15 cellular contexts compared by ENCODE assay signal in genomic region chr22:47582067-47582466, GRCh38.
DNase-seq lines count a peak whose midpoint lies in the region; ATAC-seq, FAIRE-seq and TF ChIP-seq lines count a peak whose summit lies in the region.
"Had no signal": no experiment of that assay in that cellular context is flagged by ENCODE, and none has a peak within 500 bp of the region (broad histone marks: within the 10 kb centered on the region; RNA-seq: fewer than 3 reads in every experiment).

No MANE protein-coding gene starts in this region.

- no peak overlapping the region for H3K27ac Mint-ChIP-seq in GM23338
- H3K27ac Mint-ChIP-seq in activated CD4-positive, alpha-beta T cell treated with anti-CD3 and anti-CD28 coated beads, Interleukin-2, amount 10 ng/mL, durations not matched to agents 24 days and 14 days: no peak overlapping the region
- H3K27ac Mint-ChIP-seq: CD4-positive, alpha-beta memory T cell had no signal

- H3K9me3 ChIP-seq in pancreas (no peaks in the 10 kb centered on the region), SK-N-SH (peaks cover 9% of the 10 kb centered on the region)
- H3K9me3 ChIP-seq: BE2C had no signal

- H3K4me3 ChIP-seq in GM23338 (no peak overlapping the region), fibroblast of mammary gland (ENCODE audit: control insufficient read depth, low read depth, low read length) (no peak overlapping the region), pancreas (no peak overlapping the region), SK-N-SH (ENCODE audit: low read depth in 2 of 2, low read length in 1 of 2) (no peak overlapping the region)

- no peak overlapping the region for H3K9ac ChIP-seq in SK-N-SH
- H3K9ac ChIP-seq: KMS-11 had no signal

- H3K4me1 Mint-ChIP-seq in GM23338: no peaks in the 10 kb centered on the region
- H3K4me1 Mint-ChIP-seq in activated CD4-positive, alpha-beta T cell treated with anti-CD3 and anti-CD28 coated beads, Interleukin-2, amount 10 ng/mL, durations not matched to agents 24 days and 14 days: no peaks in the 10 kb centered on the region
- H3K4me1 Mint-ChIP-seq: CD4-positive, alpha-beta memory T cell had no signal

- WGBS in pancreas, 2 donors: 28 to 41% methylated on average over 1 of the region's 1 CpG
- WGBS in SK-N-SH (ENCODE audit: low lambda C conversion rate): 0% methylated on average over 1 of the region's 1 CpG

- H3K9me3 Mint-ChIP-seq in GM23338: peaks cover 83% of the 10 kb centered on the region
- H3K9me3 Mint-ChIP-seq in activated CD4-positive, alpha-beta T cell treated with anti-CD3 and anti-CD28 coated beads, Interleukin-2, amount 10 ng/mL, durations not matched to agents 24 days and 14 days: no peaks in the 10 kb centered on the region

- intact Hi-C loops in pancreas (cut with DNase I): loop anchor here in 1 of 3 donors (5.0 kb wide), 1 partner anchor 50 kb away; no protein-coding TSS in a partner anchor
- intact Hi-C loops in activated CD4-positive, alpha-beta T cell treated with anti-CD3 and anti-CD28 coated beads, Interleukin-2, amount 10 ng/mL, durations not matched to agents 24 days and 14 days (cut with micrococcal nuclease): no loop called here

- H3K27me3 ChIP-seq in GM23338 (ENCODE audit: insufficient read depth) (no peaks in the 10 kb centered on the region), pancreas (no peaks in the 10 kb centered on the region), SK-N-SH (ENCODE audit: insufficient read depth) (no peaks in the 10 kb centered on the region; the same call in 1 of the 2 replicates)
- H3K27me3 ChIP-seq: BE2C had no signal

- H4K20me1 ChIP-seq in GM23338 (replicated peaks; ENCODE audit: insufficient read depth) (no peaks in the 10 kb centered on the region), SK-N-SH (ENCODE audit: insufficient read depth) (no peaks in the 10 kb centered on the region)

- no peak overlapping the region for H3K4me2 ChIP-seq in GM23338
- no peak overlapping the region for H3K4me2 ChIP-seq in SK-N-SH
- H3K4me2 ChIP-seq: KMS-11 had no signal

- POLR2A ChIA-PET in SK-N-SH (lab: Yijun Ruan, JAX): no interaction called here

- no peak for TF ChIP-seq RAD21 in SK-N-SH (IDR thresholded peaks at IDR 0.05; ENCODE audit: low read length)

- H3K79me2 ChIP-seq in GM23338 (replicated peaks; ENCODE audit: insufficient read depth) (no peaks in the 10 kb centered on the region), SK-N-SH (ENCODE audit: insufficient read depth) (no peaks in the 10 kb centered on the region)

- TF ChIP-seq CTCF in GM23338 (conservative IDR thresholded peaks at IDR 0.05; ENCODE audit: low read depth in 2 of 2): no peak
- no peak for TF ChIP-seq CTCF in fibroblast of mammary gland (conservative IDR thresholded peaks at IDR 0.05; ENCODE audit: control insufficient read depth, insufficient read depth, low read depth, low read length)
- no peak for TF ChIP-seq CTCF in pancreas (IDR thresholded peaks at IDR 0.05)
- TF ChIP-seq CTCF in SK-N-SH (IDR thresholded peaks at IDR 0.05): no peak

- H3K36me3 ChIP-seq in GM23338 (ENCODE audit: insufficient read depth): peaks cover 9% of the 10 kb centered on the region
- H3K36me3 ChIP-seq in pancreas: no peaks in the 10 kb centered on the region
- H3K36me3 ChIP-seq in SK-N-SH (replicated peaks in 1 of 2; ENCODE audit: control insufficient read depth in 1 of 2, insufficient read depth in 2 of 2, low read length in 1 of 2): no peaks in the 10 kb centered on the region
- H3K36me3 ChIP-seq: BE2C had no signal

- H3K4me3 Mint-ChIP-seq in GM23338: no peak overlapping the region
- no peak overlapping the region for H3K4me3 Mint-ChIP-seq in activated CD4-positive, alpha-beta T cell treated with anti-CD3 and anti-CD28 coated beads, Interleukin-2, amount 10 ng/mL, durations not matched to agents 24 days and 14 days
- H3K4me3 Mint-ChIP-seq: CD4-positive, alpha-beta memory T cell had no signal

- no peak for TF ChIP-seq EP300 in SK-N-SH (IDR thresholded peaks at IDR 0.05; ENCODE audit: borderline replicate concordance in 1 of 2, low read depth in 1 of 2, low read length in 1 of 2)

- H3K27ac ChIP-seq in GM23338 (ENCODE audit: low read depth): no peak overlapping the region
- H3K27ac ChIP-seq in pancreas: no peak overlapping the region
- no peak overlapping the region for H3K27ac ChIP-seq in SK-N-SH (ENCODE audit: low read depth in 2 of 2, low read length in 1 of 2)
- H3K27ac ChIP-seq: C4-2B, KMS-11 had no signal

- DNase-seq in GM23338 (ENCODE audit: low spot score) (peak; percentile 3), fibroblast of mammary gland (ENCODE audit: low read depth) (peak; percentile 1), pancreas (no peak), SK-N-SH (no peak), NCI-H82 treated with DMSO at 0.1 percent for 48 hours (lab: John Stamatoyannopoulos, UW; ENCODE audit: unreplicated experiment) (no peak)
- no peak for DNase-seq in activated CD4-positive, alpha-beta T cell treated with anti-CD3 and anti-CD28 coated beads, Interleukin-2, amount 10 ng/mL, durations not matched to agents 24 days and 14 days
- DNase-seq: BE2C; CD4-positive, alpha-beta memory T cell; DND-41; H7 had no signal

- H3F3A ChIP-seq in GM23338 (replicated peaks; ENCODE audit: low read depth) (no peaks in the 10 kb centered on the region), SK-N-SH (replicated peaks; ENCODE audit: insufficient read depth) (no peaks in the 10 kb centered on the region)

- ATAC-seq in GM23338 (no peak), pancreas (no peak)
- ATAC-seq: HepG2 had no signal

- peaks cover 35% of the 10 kb centered on the region for H3K36me3 Mint-ChIP-seq in GM23338 (ENCODE audit: low read depth)
- no peaks in the 10 kb centered on the region for H3K36me3 Mint-ChIP-seq in activated CD4-positive, alpha-beta T cell treated with anti-CD3 and anti-CD28 coated beads, Interleukin-2, amount 10 ng/mL, durations not matched to agents 24 days and 14 days (ENCODE audit: low read depth)
- H3K36me3 Mint-ChIP-seq: CD4-positive, alpha-beta memory T cell had no signal

- H3K27me3 Mint-ChIP-seq in GM23338 (ENCODE audit: insufficient read depth, low read depth, poor library complexity): no peaks in the 10 kb centered on the region
- no peaks in the 10 kb centered on the region for H3K27me3 Mint-ChIP-seq in activated CD4-positive, alpha-beta T cell treated with anti-CD3 and anti-CD28 coated beads, Interleukin-2, amount 10 ng/mL, durations not matched to agents 24 days and 14 days

- H3K9me2 ChIP-seq in GM23338 (ENCODE audit: insufficient read depth) (no peaks in the 10 kb centered on the region), SK-N-SH (no peaks in the 10 kb centered on the region)

- H2AFZ ChIP-seq in GM23338 (no peak overlapping the region), SK-N-SH (ENCODE audit: low read depth) (no peak overlapping the region)

- CTCF ChIA-PET in SK-N-SH (lab: Yijun Ruan, JAX): interaction anchor here (0.6 kb wide), 1 partner anchor 33 kb away, joined by 3 read pairs; no protein-coding TSS in a partner anchor

- FAIRE-seq in A204.1 (lab: Jason Lieb, UNC): peak; percentile 70
- FAIRE-seq in pancreas (lab: Jason Lieb, UNC): peak; percentile 54
- FAIRE-seq: HepG2, HTR-8/SVneo had no signal

- no peaks in the 10 kb centered on the region for H3K4me1 ChIP-seq in GM23338 (ENCODE audit: insufficient read depth)
- no peaks in the 10 kb centered on the region for H3K4me1 ChIP-seq in pancreas
- no peaks in the 10 kb centered on the region for H3K4me1 ChIP-seq in SK-N-SH (ENCODE audit: control insufficient read depth in 1 of 2, insufficient read depth in 2 of 2, low read depth in 1 of 2, low read length in 1 of 2)
- H3K4me1 ChIP-seq: BE2C had no signal

TF ChIP-seq in SK-N-SH, 30 proteins besides CTCF, POLR2A, EP300 and RAD21 (continues in another document):
- TF ChIP-seq IRF3 (IDR thresholded peaks at IDR 0.05; ENCODE audit: low read depth, low read length) (no peak), MEF2A (IDR thresholded peaks at IDR 0.05; ENCODE audit: borderline replicate concordance, low read depth) (no peak), PBX3 (IDR thresholded peaks at IDR 0.05) (no peak), ZBTB33 (IDR thresholded peaks at IDR 0.05; ENCODE audit: borderline replicate concordance, low read depth) (no peak), MAX (IDR thresholded peaks at IDR 0.05; ENCODE audit: low read depth) (no peak), YY1 (IDR thresholded peaks at IDR 0.05; ENCODE audit: low read depth) (no peak), TAF1 (IDR thresholded peaks at IDR 0.05; ENCODE audit: borderline replicate concordance, low read depth, low read length) (no peak)

Comparison
In these comparisons a context has a peak if more than half of its experiments do, and no peak if none do; other contexts are left out.
1. DNase-seq: peak in GM23338 (single experiment) and fibroblast of mammary gland (single experiment); none in pancreas (0 of 6), SK-N-SH (single experiment), activated CD4-positive, alpha-beta T cell treated with anti-CD3 and anti-CD28 coated beads, Interleukin-2, amount 10 ng/mL, durations not matched to agents 24 days and 14 days (single experiment) and NCI-H82 treated with DMSO at 0.1 percent for 48 hours (single experiment).